ENCODE assay signal across 12 cellular contexts in the genomic region with DNA sequence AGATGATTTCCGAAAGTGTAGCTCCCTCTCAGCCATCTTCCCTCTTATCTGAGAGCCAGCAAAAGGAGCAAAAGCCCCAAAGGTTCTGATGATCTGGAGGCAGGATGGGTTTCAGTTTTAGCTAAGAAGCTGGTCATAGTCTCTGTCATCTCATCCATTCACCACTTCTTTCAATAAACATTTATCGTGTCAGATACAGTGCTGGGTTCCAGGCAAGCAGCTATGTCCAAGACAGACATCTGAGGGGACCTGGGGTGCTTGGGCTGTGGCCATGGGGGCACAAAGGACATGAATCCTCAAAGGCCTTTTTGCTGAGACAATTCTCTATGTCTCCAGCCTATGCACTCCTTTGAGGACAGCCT. TPM values are rescaled to one million over a fixed set of nuclear protein-coding genes. Genes with fewer than 3 reads are reported as not detected.
DNase-seq lines count a peak whose midpoint lies in the region; ATAC-seq, FAIRE-seq and TF ChIP-seq lines count a peak whose summit lies in the region.
"Had no signal": no experiment of that assay in that cellular context is flagged by ENCODE, and none has a peak within 500 bp of the region (broad histone marks: within the 10 kb centered on the region; RNA-seq: fewer than 3 reads in every experiment).

No MANE protein-coding gene starts in this region.

- no peaks in the 10 kb centered on the region for H3K9me2 ChIP-seq in PC-3 (replicated peaks; ENCODE audit: low read length)

- H3K27ac Mint-ChIP-seq in activated T-cell treated with anti-CD3 and anti-CD28 coated beads, Interleukin-2, amount 50 U/mL, for 24 hours, result no peak overlapping the region
- H3K27ac Mint-ChIP-seq in effector memory CD8-positive, alpha-beta T cell, result peak overlapping the region in 1 of 2 donors; percentile 25
- H3K27ac Mint-ChIP-seq in osteocyte (ENCODE audit: unreplicated experiment), result no peak overlapping the region

- peak overlapping the region; percentile 86; the same call in 1 of the 2 replicates for H2AFZ ChIP-seq in PC-3 (ENCODE audit: low read length)

- POLR2A ChIA-PET in PC-3 (lab: Charles Lee; ENCODE audit: unreplicated experiment), result interaction anchor here (0.6 kb wide), 1 partner anchor 540 kb away, joined by 3 read pairs; no protein-coding TSS in a partner anchor

- no peaks in the 10 kb centered on the region for H3K36me3 Mint-ChIP-seq in activated T-cell treated with anti-CD3 and anti-CD28 coated beads, Interleukin-2, amount 50 U/mL, for 24 hours (ENCODE audit: low read depth)
- peaks cover 17% of the 10 kb centered on the region for H3K36me3 Mint-ChIP-seq in effector memory CD8-positive, alpha-beta T cell (ENCODE audit: insufficient read depth)
- no peaks in the 10 kb centered on the region for H3K36me3 Mint-ChIP-seq in osteocyte (ENCODE audit: unreplicated experiment)

- CTCF ChIA-PET in PC-3 (lab: Charles Lee), result no interaction called here

- peak overlapping the region; percentile 91 for H3K9ac ChIP-seq in PC-3 (ENCODE audit: low read length)

- H3K27me3 ChIP-seq in PC-3 (ENCODE audit: low read length) (no peaks in the 10 kb centered on the region), small intestine (ENCODE audit: control insufficient read depth in 2 of 2, insufficient read depth in 2 of 2, low read length in 2 of 2) (peaks cover 0 to 6% of the 10 kb centered on the region in 2 donors)

- peak overlapping the region; percentile 90 for H3K4me2 ChIP-seq in PC-3 (ENCODE audit: low read length)

- no peaks in the 10 kb centered on the region for H3K9me3 Mint-ChIP-seq in activated T-cell treated with anti-CD3 and anti-CD28 coated beads, Interleukin-2, amount 50 U/mL, for 24 hours
- H3K9me3 Mint-ChIP-seq in effector memory CD8-positive, alpha-beta T cell, result no peaks in the 10 kb centered on the region
- H3K9me3 Mint-ChIP-seq in osteocyte (ENCODE audit: unreplicated experiment), result no peaks in the 10 kb centered on the region

- H3K36me3 ChIP-seq in PC-3 (ENCODE audit: low read depth, low read length) (no peaks in the 10 kb centered on the region), small intestine (ENCODE audit: control insufficient read depth in 2 of 2, insufficient read depth in 2 of 2, low read length in 2 of 2) (no peaks in the 10 kb centered on the region)

- H3K4me1 ChIP-seq in PC-3 (ENCODE audit: insufficient read depth, low read length) (peaks cover 33% of the 10 kb centered on the region), small intestine (ENCODE audit: control insufficient read depth in 2 of 2, insufficient read depth in 1 of 2, low read depth in 1 of 2, low read length in 1 of 2) (peaks cover 2 to 6% of the 10 kb centered on the region in 2 donors)

- no peaks in the 10 kb centered on the region for H3F3A ChIP-seq in PC-3 (ENCODE audit: low read length, unreplicated experiment)

- ATAC-seq in PC-3, result no peak
- no peak for ATAC-seq in effector memory CD8-positive, alpha-beta T cell (replicated peaks)

- no peaks in the 10 kb centered on the region for H3K9me3 ChIP-seq in PC-3 (ENCODE audit: low read length)
- no peaks in the 10 kb centered on the region for H3K9me3 ChIP-seq in small intestine (ENCODE audit: control insufficient read depth, low read depth)

- peaks cover 77% of the 10 kb centered on the region for H3K27me3 Mint-ChIP-seq in activated T-cell treated with anti-CD3 and anti-CD28 coated beads, Interleukin-2, amount 50 U/mL, for 24 hours
- H3K27me3 Mint-ChIP-seq in effector memory CD8-positive, alpha-beta T cell, result peaks cover 62 to 88% of the 10 kb centered on the region in 2 donors
- H3K27me3 Mint-ChIP-seq in osteocyte (ENCODE audit: unreplicated experiment), result peaks cover 8% of the 10 kb centered on the region

- H3K79me2 ChIP-seq in PC-3 (ENCODE audit: low read length), result peaks cover 27% of the 10 kb centered on the region

- H3K4me3 Mint-ChIP-seq in activated T-cell treated with anti-CD3 and anti-CD28 coated beads, Interleukin-2, amount 50 U/mL, for 24 hours, result peak overlapping the region; percentile 80
- peak overlapping the region; percentile 79 to 91 for H3K4me3 Mint-ChIP-seq in effector memory CD8-positive, alpha-beta T cell
- H3K4me3 Mint-ChIP-seq in osteocyte (ENCODE audit: unreplicated experiment), result peak overlapping the region; percentile 74

- H4K20me1 ChIP-seq in PC-3 (ENCODE audit: low read length), result no peaks in the 10 kb centered on the region

- intact Hi-C loops in PC-3 (cut with micrococcal nuclease), result no loop called here

- WGBS in small intestine, 3 donors, result 58 to 72% (median 64%) methylated on average over 2 of the region's 2 CpGs

- DNase-seq in activated T-cell treated with anti-CD3 and anti-CD28 coated beads, Interleukin-2, amount 50 U/mL, for 24 hours, result no peak
- no peak for DNase-seq in activated T-cell treated with anti-CD3 and anti-CD28 coated beads for 4 hours
- DNase-seq in PC-3, result no peak
- DNase-seq in effector memory CD8-positive, alpha-beta T cell, result no peak
- no peak for DNase-seq in osteocyte (ENCODE audit: extremely low spot score, unreplicated experiment)
- DNase-seq in cerebellar cortex (ENCODE audit: low spot score), result no peak
- DNase-seq in small intestine, result no peak
- no peak for DNase-seq in glomerular visceral epithelial cell (ENCODE audit: extremely low spot score)
- DNase-seq: amygdala, NCI-H510A treated with DMSO at 0.1 percent for 48 hours had no signal

- peak overlapping the region; percentile 75 for H3K4me3 ChIP-seq in PC-3 (ENCODE audit: low read length)
- H3K4me3 ChIP-seq in small intestine (ENCODE audit: low read depth in 1 of 2, low read length in 2 of 2), result no peak overlapping the region

- TF ChIP-seq CTCF in PC-3 (conservative IDR thresholded peaks at IDR 0.05; ENCODE audit: low read depth, low read length) (no peak), osteocyte (IDR thresholded peaks at IDR 0.05) (no peak)

- no peak for FAIRE-seq in small intestine (lab: Jason Lieb, UNC)
- FAIRE-seq: endometrium had no signal

- H3K4me1 Mint-ChIP-seq in activated T-cell treated with anti-CD3 and anti-CD28 coated beads, Interleukin-2, amount 50 U/mL, for 24 hours (ENCODE audit: low read depth), result peaks cover 21% of the 10 kb centered on the region
- H3K4me1 Mint-ChIP-seq in effector memory CD8-positive, alpha-beta T cell (ENCODE audit: low read depth in 2 of 2), result peaks cover 20 to 22% of the 10 kb centered on the region in 2 donors
- peaks cover 29% of the 10 kb centered on the region for H3K4me1 Mint-ChIP-seq in osteocyte (ENCODE audit: unreplicated experiment)

- no TSS peak for BruUV-seq in PC-3 (replicated peaks; lab: Mats Ljungman, UMichigan)

- H3K27ac ChIP-seq in PC-3 (ENCODE audit: low read length) (no peak overlapping the region; the same call in 1 of the 2 replicates), small intestine (ENCODE audit: low read depth in 1 of 2, low read length in 1 of 2) (no peak overlapping the region)

RNA-seq across cellular contexts. Expression of a gene that starts 1.0 kb away (rescaled TPM):
- total RNA-seq in PC-3 (2014; rRNA removed) (143 and 147 TPM in 2 replicates), osteocyte (5.9 and 6.5 TPM in 2 replicates)
- polyA plus RNA-seq in small intestine, result 1 to 10 TPM; 1.3 to 6.9 (median 2.2) TPM
- total RNA-seq: mononuclear cell had no signal

Comparison
In these comparisons a context has a peak if more than half of its experiments do, and no peak if none do; other contexts are left out.
1. RNA of a gene that starts 1.0 kb away (total RNA-seq): 143 to 147 TPM in PC-3; 5.9 to 6.5 TPM in osteocyte; every median in the first group is over 10 times any median in the second.
2. Peak in every context shown above with its lines, with median percentiles within 50 percentile points of each other: H3K4me3 Mint-ChIP-seq.